In the genomic region with DNA sequence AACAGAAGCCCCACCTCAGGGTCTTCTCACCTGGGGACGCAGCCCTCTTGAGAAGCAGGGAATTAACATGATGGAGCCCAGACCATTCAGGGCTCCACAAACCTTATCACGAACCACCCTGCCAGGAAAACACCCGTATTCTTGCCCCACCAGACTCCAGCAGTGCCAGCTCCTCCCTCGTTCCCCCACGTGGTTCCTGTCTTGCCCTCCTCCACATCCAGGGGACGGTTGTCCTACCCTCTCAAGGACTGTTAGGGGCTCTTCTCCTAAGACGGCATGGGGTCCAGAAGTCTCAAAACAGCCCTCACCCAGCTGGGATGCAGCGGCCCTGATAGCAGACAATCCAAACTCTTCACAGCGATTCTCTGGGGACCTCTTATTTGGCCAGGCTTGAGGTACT, we compare ENCODE assay signal across 21 cellular contexts.
"Had no signal": no experiment of that assay in that cellular context is flagged by ENCODE, and none has a peak within 500 bp of the region (broad histone marks: within the 10 kb centered on the region; RNA-seq: fewer than 3 reads in every experiment).

No MANE protein-coding gene starts in this region.

- H3K9me3 ChIP-seq: heart left ventricle, prostate gland, spleen, tibial nerve, upper lobe of right lung, vagina had no signal

- H3K9ac ChIP-seq: parathyroid adenoma had no signal

- H2AFZ ChIP-seq: parathyroid adenoma had no signal

- H3K27ac ChIP-seq: heart left ventricle, parathyroid adenoma, prostate gland, spleen, tibial nerve, upper lobe of right lung, vagina had no signal

- H3K79me2 ChIP-seq: parathyroid adenoma had no signal

- H3K9me3 Mint-ChIP-seq: natural killer cell treated with Interleukin-12 subunit alpha and Interleukin-12 subunit beta and Interleukin-15 and Interleukin-18, amount 100 ng/mL, for 72 hours; stimulated activated memory B cell treated with anti-CD40 and anti-IgM and Interleukin-4, amounts not matched to agents 10 μg/mL and 1 μg/mL and 100 μg/mL, for 72 hours; stimulated activated naive CD8-positive, alpha-beta T cell treated with anti-CD3 and anti-CD28 coated beads, Interleukin-15, Interleukin-2, amounts not matched to agents 100 ng/mL and 50 ng/mL, for 24 hours had no signal

- H3K36me3 Mint-ChIP-seq: natural killer cell treated with Interleukin-12 subunit alpha and Interleukin-12 subunit beta and Interleukin-15 and Interleukin-18, amount 100 ng/mL, for 72 hours; stimulated activated memory B cell treated with anti-CD40 and anti-IgM and Interleukin-4, amounts not matched to agents 10 μg/mL and 1 μg/mL and 100 μg/mL, for 72 hours had no signal

- H3K27me3 ChIP-seq: spleen, tibial nerve, upper lobe of right lung, vagina had no signal

- H3K4me3 ChIP-seq: heart left ventricle, lung, prostate gland, spleen, tibial nerve, upper lobe of right lung, vagina had no signal

- H3K27ac Mint-ChIP-seq: natural killer cell treated with Interleukin-12 subunit alpha and Interleukin-12 subunit beta and Interleukin-15 and Interleukin-18, amount 100 ng/mL, for 72 hours; stimulated activated memory B cell treated with anti-CD40 and anti-IgM and Interleukin-4, amounts not matched to agents 10 μg/mL and 1 μg/mL and 100 μg/mL, for 72 hours; stimulated activated naive CD8-positive, alpha-beta T cell treated with anti-CD3 and anti-CD28 coated beads, Interleukin-15, Interleukin-2, amounts not matched to agents 100 ng/mL and 50 ng/mL, for 24 hours had no signal

- H3K4me3 Mint-ChIP-seq: natural killer cell treated with Interleukin-12 subunit alpha and Interleukin-12 subunit beta and Interleukin-15 and Interleukin-18, amount 100 ng/mL, for 72 hours; stimulated activated memory B cell treated with anti-CD40 and anti-IgM and Interleukin-4, amounts not matched to agents 10 μg/mL and 1 μg/mL and 100 μg/mL, for 72 hours; stimulated activated naive CD8-positive, alpha-beta T cell treated with anti-CD3 and anti-CD28 coated beads, Interleukin-15, Interleukin-2, amounts not matched to agents 100 ng/mL and 50 ng/mL, for 24 hours had no signal

- H3K4me1 ChIP-seq: parathyroid adenoma, prostate gland, tibial nerve, upper lobe of right lung, vagina had no signal

- DNase-seq: heart left ventricle; hippocampal formation; left colon; left ventricle myocardium superior; mesenchymal stem cell; midbrain; retina; spleen; stimulated activated CD4-positive, alpha-beta T cell treated with anti-CD3 and anti-CD28 coated beads, Interleukin-15, amount 100 ng/mL, for 24 hours; stimulated activated CD4-positive, alpha-beta T cell treated with anti-CD3 and anti-CD28 coated beads, Interleukin-1b, Interleukin-23, amount 100 ng/mL, for 48 hours; stimulated activated CD4-positive, alpha-beta T cell treated with anti-CD3 and anti-CD28 coated beads, Interleukin-4, amount 100 ng/mL, for 24 hours; upper lobe of right lung had no signal

- ATAC-seq: heart left ventricle; left colon; left ventricle myocardium superior; sciatic nerve; stimulated activated memory B cell treated with anti-CD40 and anti-IgM and Interleukin-4, amounts not matched to agents 10 μg/mL and 1 μg/mL and 100 μg/mL, for 72 hours had no signal

- H3K36me3 ChIP-seq: heart left ventricle, prostate gland, spleen, tibial nerve, upper lobe of right lung, vagina had no signal
